ENCODE assay signal across 9 cellular contexts in the genomic region with DNA sequence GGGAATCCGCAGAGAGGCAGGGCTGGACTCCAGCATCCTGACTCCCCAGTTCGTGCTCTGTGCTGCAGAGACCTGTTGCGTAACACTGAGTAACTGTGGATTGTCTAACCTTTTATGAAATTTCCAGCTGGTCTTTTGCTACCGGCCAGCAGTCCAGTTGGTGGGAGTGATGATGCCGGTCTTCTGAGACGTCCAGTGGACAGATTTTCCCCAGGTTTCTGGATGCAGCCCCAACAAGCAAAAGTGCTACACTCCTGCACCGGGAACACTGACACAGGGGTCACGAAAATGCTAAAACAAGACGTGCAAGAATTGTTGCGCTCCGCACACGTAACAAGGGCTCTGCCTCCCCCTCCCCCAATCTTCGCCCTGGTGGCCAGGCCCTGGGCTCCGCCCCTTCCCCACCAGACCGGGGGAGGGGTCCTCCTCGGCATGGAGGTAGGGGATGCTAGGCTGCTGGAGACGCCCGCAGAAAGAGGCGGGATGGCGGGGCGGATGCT. TPM values are rescaled to one million over a fixed set of nuclear protein-coding genes. Genes with fewer than 3 reads are reported as not detected.
DNase-seq lines count a peak whose midpoint lies in the region; ATAC-seq, FAIRE-seq and TF ChIP-seq lines count a peak whose summit lies in the region.
"Had no signal": no experiment of that assay in that cellular context is flagged by ENCODE, and none has a peak within 500 bp of the region (broad histone marks: within the 10 kb centered on the region; RNA-seq: fewer than 3 reads in every experiment).

No MANE protein-coding gene starts in this region.

- no peak overlapping the region for H2AK5ac ChIP-seq in H1 (ENCODE audit: low read depth, low read length)

- 13% methylated on average over 20 of the region's 21 CpGs; no CpG with 5 or more reads in 1 of the 2 experiments for WGBS in H1 (ENCODE audit: extremely low coverage in 1 of 2, insufficient coverage in 1 of 2, insufficient read length in 1 of 2, insufficient replicate concordance in 2 of 2, low coverage in 1 of 2, low lambda C conversion rate in 2 of 2, missing lambda C conversion rate in 1 of 2), 2 experiments

- peak overlapping the region; percentile 65 for H3K4ac ChIP-seq in H1 (replicated peaks; ENCODE audit: insufficient read length, low read depth, low read length)

- H4K20me1 ChIP-seq in H1 (replicated peaks in 1 of 2; ENCODE audit: control insufficient read depth in 1 of 2, insufficient read depth in 2 of 2, low read length in 2 of 2): no peaks in the 10 kb centered on the region

- peak overlapping the region; percentile 97 for H2BK15ac ChIP-seq in H1 (ENCODE audit: low read length)

- TF ChIP-seq POLR2A in H1 (IDR thresholded peaks at IDR 0.05; ENCODE audit: control extremely low read depth in 1 of 2, low read depth in 2 of 2, low read length in 2 of 2): peak in 1 of 2 experiments; percentile 74; a peak in 2 of 3 replicates

- DNase-seq in DMS 273 (lab: John Stamatoyannopoulos, UW; ENCODE audit: unreplicated experiment) (peak; percentile 57), DMS 273 treated with DMSO at 0.1 percent for 48 hours (lab: John Stamatoyannopoulos, UW) (no peak), RCC 7860 (ENCODE audit: low spot score) (peak; percentile 36), H1 (ENCODE audit: low read depth in 1 of 2, low spot score in 2 of 2) (no peak), mucosa of descending colon (peak in 1 of 3 donors; percentile 19), G401 (ENCODE audit: low spot score) (no peak), NCI-H2196 (lab: John Stamatoyannopoulos, UW; ENCODE audit: unreplicated experiment) (no peak), putamen (ENCODE audit: low spot score) (no peak)

- H2BK120ac ChIP-seq in H1 (replicated peaks; ENCODE audit: low read depth, low read length): peak overlapping the region; percentile 65

- H4K91ac ChIP-seq in H1 (replicated peaks; ENCODE audit: insufficient read length, low read length): peak overlapping the region; percentile 90

- no peak for TF ChIP-seq CTCF in H1 (IDR thresholded peaks at IDR 0.05; ENCODE audit: control extremely low read depth in 1 of 3, insufficient read depth in 1 of 3, low read depth in 1 of 3, low read length in 3 of 3)
- TF ChIP-seq CTCF in mucosa of descending colon (IDR thresholded peaks at IDR 0.05): no peak

- in situ Hi-C loops in G401 (cut with HindIII; ENCODE audit: low sequenced_read_pairs): no loop called here

- H3K9me3 ChIP-seq in H1 (ENCODE audit: insufficient read depth in 2 of 2, low read depth in 1 of 2, low read length in 1 of 2) (no peaks in the 10 kb centered on the region), mucosa of descending colon (no peaks in the 10 kb centered on the region)

- peak overlapping the region; percentile 94 to 96 for H3K4me2 ChIP-seq in H1 (ENCODE audit: insufficient read depth in 1 of 2, low read depth in 2 of 2, low read length in 2 of 2)

- TF ChIP-seq EP300 in H1 (IDR thresholded peaks at IDR 0.05; ENCODE audit: borderline replicate concordance in 1 of 2, low read depth in 2 of 2, low read length in 2 of 2): no peak

- H3K18ac ChIP-seq in H1 (ENCODE audit: extremely low read depth, low read length): peak overlapping the region; percentile 96

- H3K36me3 ChIP-seq in H1 (ENCODE audit: control insufficient read depth in 2 of 4, insufficient read depth in 4 of 4, low read length in 3 of 4) (no peaks in the 10 kb centered on the region), mucosa of descending colon (ENCODE audit: low read depth) (no peaks in the 10 kb centered on the region)

- H3K23ac ChIP-seq in H1 (ENCODE audit: insufficient read length): no peak overlapping the region

- CTCF ChIA-PET in H1 (lab: Charles Lee; ENCODE audit: partially characterized antibody): interaction anchor here (1.8 kb wide), 1 partner anchor 12 kb away, joined by 8 read pairs; no protein-coding TSS in a partner anchor

- peak overlapping the region; percentile 70; the same call in 1 of the 2 replicates for H2AFZ ChIP-seq in H1 (ENCODE audit: low read length)

- peaks cover 0 to 2% (median 0%) of the 10 kb centered on the region in 4 experiments; a peak in 2 of 7 replicates for H3K27me3 ChIP-seq in H1 (replicated peaks in 1 of 4; ENCODE audit: control insufficient read depth in 3 of 4, extremely low read depth in 1 of 4, insufficient read depth in 3 of 4, low read length in 3 of 4)

- peak; percentile 28 for ATAC-seq in mucosa of descending colon

- H4K5ac ChIP-seq in H1 (ENCODE audit: insufficient read length, low read depth, low read length): peak overlapping the region; percentile 71

- H3K4me3 ChIP-seq in H1 (ENCODE audit: extremely low read depth in 1 of 4, insufficient read depth in 2 of 4, low read depth in 3 of 4, low read length in 4 of 4): peak overlapping the region; percentile 53 to 88 (median 78)
- H3K4me3 ChIP-seq in mucosa of descending colon: no peak overlapping the region

- H3K79me2 ChIP-seq in H1 (ENCODE audit: control insufficient read depth in 1 of 2, insufficient read depth in 2 of 2, low read length in 2 of 2): peaks cover 0 to 21% of the 10 kb centered on the region in 2 experiments; a peak in 1 of 4 replicates

- FAIRE-seq in RCC 7860 (lab: Jason Lieb, UNC) (no peak), H1 (lab: Jason Lieb, UNC) (no peak)

- peak overlapping the region; percentile 69; the same call in 1 of the 2 replicates for H2BK5ac ChIP-seq in H1 (ENCODE audit: low read depth, low read length)

- POLR2A ChIA-PET in H1 (lab: Charles Lee; ENCODE audit: partially characterized antibody): interaction anchor here (0.9 to 1.0 kb wide), 2 partner anchors 30 to 58 kb away, joined by 3 read pairs; no protein-coding TSS in a partner anchor

- peak overlapping the region; percentile 90 for H4K8ac ChIP-seq in H1 (ENCODE audit: extremely low read depth, insufficient read depth, low read length)

- H3K9ac ChIP-seq in H1 (replicated peaks in 1 of 4; ENCODE audit: extremely low read depth in 1 of 4, low read depth in 3 of 4, low read length in 3 of 4): peak overlapping the region; percentile 42 to 65 (median 50); a peak in 6 of 7 replicates

- H2BK20ac ChIP-seq in H1 (ENCODE audit: low read length): peak overlapping the region; percentile 73; the same call in 1 of the 2 replicates

- peaks cover 5 to 23% (median 18%) of the 10 kb centered on the region in 4 experiments for H3K4me1 ChIP-seq in H1 (replicated peaks in 1 of 4; ENCODE audit: control insufficient read depth in 3 of 4, insufficient read depth in 4 of 4, low read length in 3 of 4)
- H3K4me1 ChIP-seq in mucosa of descending colon (ENCODE audit: low read depth): peaks cover 5% of the 10 kb centered on the region

- TF ChIP-seq RAD21 in H1 (IDR thresholded peaks at IDR 0.05 in 1 of 2, conservative IDR thresholded peaks at IDR 0.05 in 1 of 2; ENCODE audit: low read depth in 2 of 2, low read length in 2 of 2): no peak; a peak in 1 of 4 replicates

- no peak overlapping the region for H3K56ac ChIP-seq in H1 (replicated peaks; ENCODE audit: insufficient read length, low read depth, low read length)

- H3K27ac ChIP-seq in H1 (ENCODE audit: low read depth, low read length): no peak overlapping the region
- H3K27ac ChIP-seq: 22Rv1 had no signal

- H3K14ac ChIP-seq in H1 (ENCODE audit: insufficient read length): no peak overlapping the region

- intact Hi-C loops in mucosa of descending colon (cut with DNase I, micrococcal nuclease): no loop called here

- peak overlapping the region; percentile 93; the same call in 1 of the 2 replicates for H2BK12ac ChIP-seq in H1 (ENCODE audit: low read depth, low read length)

- H3K79me1 ChIP-seq in H1 (ENCODE audit: low read depth, low read length): peaks cover 2% of the 10 kb centered on the region; the same call in 1 of the 2 replicates

- H3K23me2 ChIP-seq in H1 (ENCODE audit: low read depth, low read length): peaks cover 12% of the 10 kb centered on the region; the same call in 1 of the 2 replicates

TF ChIP-seq in H1, 55 proteins besides CTCF, POLR2A, EP300 and RAD21:
- no peak for TF ChIP-seq RBBP5 (IDR thresholded peaks at IDR 0.05; ENCODE audit: borderline replicate concordance, low read depth, low read length)
- TF ChIP-seq, protein P1, sequence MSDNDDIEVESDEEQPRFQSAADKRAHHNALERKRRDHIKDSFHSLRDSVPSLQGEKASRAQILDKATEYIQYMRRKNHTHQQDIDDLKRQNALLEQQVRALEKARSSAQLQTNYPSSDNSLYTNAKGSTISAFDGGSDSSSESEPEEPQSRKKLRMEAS (IDR thresholded peaks at IDR 0.05): 0 out of 2 replicates have a peak, but pooled peaks have one; percentile 0
- TF ChIP-seq SIX5 (IDR thresholded peaks at IDR 0.05; ENCODE audit: low read depth, low read length): no peak
- TF ChIP-seq CEBPB (IDR thresholded peaks at IDR 0.05; ENCODE audit: low read depth, low read length): peak; percentile 85
- peak in 1 of 2 experiments; percentile 34; a peak in 1 of 4 replicates for TF ChIP-seq SIN3A (conservative IDR thresholded peaks at IDR 0.05 in 1 of 2, IDR thresholded peaks at IDR 0.05 in 1 of 2; ENCODE audit: low read depth in 1 of 2, low read length in 2 of 2)
- 0 out of 2 replicates have a peak, but pooled peaks have one; percentile 17 for TF ChIP-seq CHD2 (IDR thresholded peaks at IDR 0.05; ENCODE audit: low read length)
- TF ChIP-seq SP1 (IDR thresholded peaks at IDR 0.05; ENCODE audit: low read depth, low read length): peak; percentile 69
- TF ChIP-seq CHD1 (IDR thresholded peaks at IDR 0.05; ENCODE audit: low read depth, low read length): no peak
- 0 out of 2 replicates have a peak, but pooled peaks have one; percentile 30 for TF ChIP-seq YY1 (IDR thresholded peaks at IDR 0.05; ENCODE audit: low read depth, low read length)
- peak; percentile 47; the same call in 1 of the 2 replicates for TF ChIP-seq TAF1 (IDR thresholded peaks at IDR 0.05; ENCODE audit: low read depth, low read length)
- TF ChIP-seq KDM1A (IDR thresholded peaks at IDR 0.05; ENCODE audit: borderline replicate concordance, low read length): peak; percentile 66; the same call in 1 of the 2 replicates

RNA-seq across cellular contexts. Expression of a gene that starts 0.7 kb away (rescaled TPM):
- total RNA-seq in H1 (2021; fragmentation: NEBNext Ultra II Directional; extraction: Animal tissue kit (Norgen Biotek cat#: 25700)): 23.0 and 24.2 TPM in 2 replicates
- 7.0 and 17.2 TPM in 2 replicates for polyA plus RNA-seq in H1 (2011; rRNA removed)
- polyA plus RNA-seq in H1 (2011; cell fraction: cytosol; rRNA removed): 10.9 TPM
- polyA plus RNA-seq in H1 (2011; cell fraction: nucleus; rRNA removed): 82.7 TPM
- 12.5 to 19.6 TPM (median 17.8 TPM) in 4 replicates for polyA plus RNA-seq in H1 (2012, experiment 1 of 2)
- 14.4 TPM for polyA plus RNA-seq in H1 (2012, experiment 2 of 2)
- 25.8 TPM for polyA plus RNA-seq in H1 (2013, experiment 1 of 2)
- 22.6 TPM for polyA plus RNA-seq in H1 (2013, experiment 2 of 2)
- 10.5 and 11.7 TPM in 2 replicates for polyA minus RNA-seq in H1 (2011; rRNA and poly(A)+ RNA removed)
- polyA minus RNA-seq in H1 (2011; cell fraction: cytosol; rRNA and poly(A)+ RNA removed): 17.7 TPM
- polyA minus RNA-seq in H1 (2011; cell fraction: nucleus; rRNA and poly(A)+ RNA removed): 26.9 TPM
- 10 to 100 TPM in 2 of 3 donors, 1 to 10 TPM in 1; 5.1 to 20.3 (median 10.8) TPM for total RNA-seq in mucosa of descending colon
- 54.0 and 55.3 TPM in 2 replicates for total RNA-seq in G401 (2014; rRNA removed; shearing (Covaris generic))

Comparison
In these comparisons a context has a peak if more than half of its experiments do, and no peak if none do; other contexts are left out.
1. DNase-seq: peak in DMS 273 (single experiment) and RCC 7860 (single experiment); none in DMS 273 treated with DMSO at 0.1 percent for 48 hours (single experiment), H1 (0 of 2), G401 (single experiment), NCI-H2196 (single experiment) and putamen (single experiment).